12 cellular contexts compared by ENCODE assay signal in genomic region chr6:52231411-52232127, GRCh38. TPM values are rescaled to one million over a fixed set of nuclear protein-coding genes. Genes with fewer than 3 reads are reported as not detected.
DNase-seq lines count a peak whose midpoint lies in the region; ATAC-seq lines count a peak whose summit lies in the region.
"Had no signal": no experiment of that assay in that cellular context is flagged by ENCODE, and none has a peak within 500 bp of the region (broad histone marks: within the 10 kb centered on the region; RNA-seq: fewer than 3 reads in every experiment).

No MANE protein-coding gene starts in this region.

- no peak overlapping the region for H4K91ac ChIP-seq in mesenchymal stem cell (ENCODE audit: low read length)

- H2BK120ac ChIP-seq in mesenchymal stem cell (ENCODE audit: low read depth, low read length), result no peak overlapping the region

- no peak overlapping the region for H4K8ac ChIP-seq in mesenchymal stem cell (ENCODE audit: low read length)

- H2BK15ac ChIP-seq in mesenchymal stem cell (ENCODE audit: low read depth, poor library complexity, severe bottlenecking), result no peak overlapping the region

- H3K4me2 ChIP-seq in mesenchymal stem cell (ENCODE audit: low read length, poor library complexity, severe bottlenecking), result no peak overlapping the region

- H2BK5ac ChIP-seq in mesenchymal stem cell (ENCODE audit: low read depth, low read length, poor library complexity, severe bottlenecking), result no peak overlapping the region

- H2AK5ac ChIP-seq in mesenchymal stem cell (ENCODE audit: low read length, severe bottlenecking), result no peak overlapping the region

- no peak overlapping the region for H3K18ac ChIP-seq in mesenchymal stem cell (ENCODE audit: low read depth in 1 of 2, low read length in 2 of 2)

- no peaks in the 10 kb centered on the region for H3K36me3 ChIP-seq in mesenchymal stem cell (ENCODE audit: control insufficient read depth in 1 of 2, insufficient read depth in 2 of 2, low read depth in 1 of 2, low read length in 2 of 2)
- H3K36me3 ChIP-seq: gastroesophageal sphincter, ovary, upper lobe of left lung had no signal

- no peak overlapping the region for H3K27ac ChIP-seq in mesenchymal stem cell (ENCODE audit: low read length, poor library complexity, severe bottlenecking)
- H3K27ac ChIP-seq: gastroesophageal sphincter, ovary, upper lobe of left lung, VCaP had no signal

- 86% methylated on average over 7 of the region's 8 CpGs for WGBS in mesenchymal stem cell

- H3K4ac ChIP-seq in mesenchymal stem cell (ENCODE audit: low read depth in 1 of 2, low read length in 2 of 2), result no peak overlapping the region

- peaks cover 6 to 16% of the 10 kb centered on the region in 2 experiments for H3K27me3 ChIP-seq in mesenchymal stem cell (ENCODE audit: control insufficient read depth in 1 of 2, insufficient read depth in 1 of 2, low read length in 2 of 2)
- H3K27me3 ChIP-seq: gastroesophageal sphincter, ovary, upper lobe of left lung had no signal

- H2AFZ ChIP-seq in mesenchymal stem cell (ENCODE audit: low read depth, low read length), result no peak overlapping the region

- H3K4me1 ChIP-seq in mesenchymal stem cell (ENCODE audit: control insufficient read depth, insufficient read depth, low read depth, low read length), result no peaks in the 10 kb centered on the region
- H3K4me1 ChIP-seq: upper lobe of left lung had no signal

- no peak overlapping the region for H3K23ac ChIP-seq in mesenchymal stem cell (ENCODE audit: low read length in 2 of 2)

- peak; percentile 60 for DNase-seq in stimulated activated CD4-positive, alpha-beta T cell treated with anti-CD3 and anti-CD28 coated beads, Interleukin-1b, Interleukin-23, amount 100 ng/mL, for 48 hours
- DNase-seq in stimulated activated CD4-positive, alpha-beta T cell treated with anti-CD3 and anti-CD28 coated beads, Interleukin-12 subunit alpha, Interleukin-12 subunit beta, amount 100 ng/mL, for 4 hours, result no peak
- DNase-seq in SK-MEL-5 (ENCODE audit: low read depth, low spot score) (peak; percentile 50), astrocyte of the hippocampus (ENCODE audit: low read depth, low spot score) (peak; percentile 10), ecto neural progenitor cell (ENCODE audit: low spot score) (no peak), mesenchymal stem cell (no peak), medulla oblongata (ENCODE audit: extremely low spot score) (no peak)
- DNase-seq: ovary, upper lobe of left lung had no signal

- no peaks in the 10 kb centered on the region for H3K9me3 ChIP-seq in mesenchymal stem cell (ENCODE audit: control insufficient read depth, low read length)
- H3K9me3 ChIP-seq: gastroesophageal sphincter, ovary, upper lobe of left lung had no signal

- no peak overlapping the region for H3K14ac ChIP-seq in mesenchymal stem cell (ENCODE audit: low read length in 2 of 2)

- no peaks in the 10 kb centered on the region for H3K79me1 ChIP-seq in mesenchymal stem cell (replicated peaks; ENCODE audit: low read length, poor library complexity, severe bottlenecking)

- in situ Hi-C loops in SK-MEL-5 (cut with HindIII; ENCODE audit: low pct_unique_long_range_greater_than_20kb, low sequenced_read_pairs), result no loop called here

- H3K4me3 ChIP-seq in mesenchymal stem cell (ENCODE audit: insufficient read depth in 1 of 2, low read depth in 1 of 2, low read length in 2 of 2), result no peak overlapping the region
- H3K4me3 ChIP-seq: gastroesophageal sphincter, ovary, upper lobe of left lung had no signal

- H2BK12ac ChIP-seq in mesenchymal stem cell (ENCODE audit: low read length in 2 of 2), result no peak overlapping the region

- H3K9ac ChIP-seq in mesenchymal stem cell (ENCODE audit: low read length), result no peak overlapping the region

- no peak for ATAC-seq in GM19395 (IDR thresholded peaks at IDR 0.05; ENCODE audit: unreplicated experiment)
- ATAC-seq: gastroesophageal sphincter had no signal

RNA-seq across cellular contexts. Expression of gene IL17F, which starts 12.7 kb away (rescaled TPM):
- not detected in 2 replicates for total RNA-seq in SK-MEL-5 (2014; rRNA removed; shearing (Covaris generic))
- polyA plus RNA-seq in SK-MEL-5 (2015; cell fraction: cytosol; rRNA removed), result not detected in 2 replicates
- polyA plus RNA-seq in SK-MEL-5 (2015; cell fraction: nucleus; rRNA removed), result not detected in 2 replicates
- not detected for polyA plus RNA-seq in mesenchymal stem cell (2013, experiment 1 of 2)
- polyA plus RNA-seq in mesenchymal stem cell (2013, experiment 2 of 2), result not detected
- total RNA-seq: gastroesophageal sphincter, ovary, upper lobe of left lung had no signal
- polyA plus RNA-seq: ovary had no signal

RNA-seq across cellular contexts. Expression of gene IL17A, which starts 45.4 kb away (rescaled TPM):
- total RNA-seq in SK-MEL-5 (2014; rRNA removed; shearing (Covaris generic)), result not detected in 2 replicates
- polyA plus RNA-seq in SK-MEL-5 (2015; cell fraction: cytosol; rRNA removed), result not detected in 2 replicates
- not detected in 2 replicates for polyA plus RNA-seq in SK-MEL-5 (2015; cell fraction: nucleus; rRNA removed)
- not detected for polyA plus RNA-seq in mesenchymal stem cell (2013, experiment 1 of 2)
- polyA plus RNA-seq in mesenchymal stem cell (2013, experiment 2 of 2), result not detected
- total RNA-seq: gastroesophageal sphincter, ovary, upper lobe of left lung had no signal
- polyA plus RNA-seq: ovary had no signal

RNA-seq across cellular contexts. Expression of gene MCM3, which starts 53.0 kb away (rescaled TPM):
- 109 and 113 TPM in 2 replicates for total RNA-seq in SK-MEL-5 (2014; rRNA removed; shearing (Covaris generic))
- polyA plus RNA-seq in SK-MEL-5 (2015; cell fraction: cytosol; rRNA removed), result 115 and 124 TPM in 2 replicates
- polyA plus RNA-seq in SK-MEL-5 (2015; cell fraction: nucleus; rRNA removed), result 141 and 154 TPM in 2 replicates
- polyA plus RNA-seq in mesenchymal stem cell (2013, experiment 1 of 2), result 13.5 TPM
- 13.5 TPM for polyA plus RNA-seq in mesenchymal stem cell (2013, experiment 2 of 2)

Comparison
In these comparisons a context has a peak if more than half of its experiments do, and no peak if none do; other contexts are left out.
1. DNase-seq: peak in stimulated activated CD4-positive, alpha-beta T cell treated with anti-CD3 and anti-CD28 coated beads, Interleukin-1b, Interleukin-23, amount 100 ng/mL, for 48 hours (single experiment), SK-MEL-5 (single experiment) and astrocyte of the hippocampus (single experiment); none in stimulated activated CD4-positive, alpha-beta T cell treated with anti-CD3 and anti-CD28 coated beads, Interleukin-12 subunit alpha, Interleukin-12 subunit beta, amount 100 ng/mL, for 4 hours (single experiment), ecto neural progenitor cell (single experiment), mesenchymal stem cell (single experiment) and medulla oblongata (single experiment).